In the genomic region with DNA sequence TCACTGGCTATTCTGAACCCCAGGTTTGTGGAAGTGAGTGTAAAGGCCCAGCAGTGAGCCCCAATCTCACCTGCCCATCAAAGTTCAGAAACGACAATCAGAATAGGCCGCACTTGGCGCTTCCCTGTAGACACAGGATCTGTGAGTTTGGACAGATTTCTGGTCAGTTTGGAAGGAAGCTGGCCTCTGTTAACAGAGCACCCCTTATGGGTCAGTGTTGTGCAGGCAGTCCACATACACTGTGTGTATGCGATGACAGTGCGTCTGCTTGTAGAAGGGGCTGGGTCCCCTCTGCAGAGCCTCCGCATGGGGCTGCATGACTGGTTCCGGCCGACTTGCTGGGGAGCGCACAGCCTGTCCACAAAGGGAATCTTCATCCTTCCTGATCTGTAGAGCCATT, we compare ENCODE assay signal across 1 cellular context.
TF ChIP-seq lines count a peak whose summit lies in the region.

No MANE protein-coding gene starts in this region.

TF ChIP-seq in H1, 55 proteins besides CTCF, POLR2A, EP300 and RAD21:
- TF ChIP-seq CHD2 (IDR thresholded peaks at IDR 0.05; ENCODE audit: low read length): no peak
- TF ChIP-seq EZH2 (IDR thresholded peaks at IDR 0.05; ENCODE audit: low read depth, low read length, severe bottlenecking): no peak
- TF ChIP-seq CREB1 (IDR thresholded peaks at IDR 0.05): no peak
- no peak for TF ChIP-seq SP4 (IDR thresholded peaks at IDR 0.05; ENCODE audit: low read length)
- no peak for TF ChIP-seq NANOG (IDR thresholded peaks at IDR 0.05; ENCODE audit: insufficient read depth, low read depth, low read length, poor library complexity, severe bottlenecking)
- no peak for TF ChIP-seq SUZ12 (IDR thresholded peaks at IDR 0.05; ENCODE audit: low read length)
- TF ChIP-seq KDM4A (IDR thresholded peaks at IDR 0.05; ENCODE audit: low read depth, low read length, severe bottlenecking): no peak
- TF ChIP-seq TAF7 (optimal IDR thresholded peaks at IDR 0.05; ENCODE audit: borderline replicate concordance, low read depth, low read length): no peak
- TF ChIP-seq RXRA (IDR thresholded peaks at IDR 0.05; ENCODE audit: insufficient read depth, low read depth, low read length): no peak
- TF ChIP-seq CBX5 (IDR thresholded peaks at IDR 0.05; ENCODE audit: low read depth, low read length): no peak
- no peak for TF ChIP-seq EGR1 (IDR thresholded peaks at IDR 0.05; ENCODE audit: borderline replicate concordance, low read depth, low read length)
- no peak for TF ChIP-seq NRF1 (IDR thresholded peaks at IDR 0.05; ENCODE audit: low read depth, low read length)
- TF ChIP-seq KDM1A (IDR thresholded peaks at IDR 0.05; ENCODE audit: borderline replicate concordance, low read length): no peak
- no peak for TF ChIP-seq GABPA (IDR thresholded peaks at IDR 0.05; ENCODE audit: borderline replicate concordance, insufficient read depth, low read length)
- no peak for TF ChIP-seq TEAD4 (IDR thresholded peaks at IDR 0.05; ENCODE audit: low read depth, low read length)
- no peak for TF ChIP-seq POLR2AphosphoS5 (IDR thresholded peaks at IDR 0.05; ENCODE audit: low read depth, low read length)
- TF ChIP-seq KDM5A (IDR thresholded peaks at IDR 0.05; ENCODE audit: low read length): no peak
- no peak for TF ChIP-seq CHD1 (IDR thresholded peaks at IDR 0.05; ENCODE audit: low read depth, low read length)
